1 cellular context compared by ENCODE assay signal in genomic region chr20:47334022-47334551, GRCh38.
TF ChIP-seq lines count a peak whose summit lies in the region.

No MANE protein-coding gene starts in this region.

TF ChIP-seq in HepG2, 621 proteins besides CTCF, POLR2A, EP300 and RAD21 (continued from another document and continues in another):
- TF ChIP-seq ARNT (IDR thresholded peaks at IDR 0.05) (no peak), HMG20B (CRISPR knock-in tag; conservative IDR thresholded peaks at IDR 0.05) (peak; percentile 50; the same call in 1 of the 2 replicates), AGO1 (IDR thresholded peaks at IDR 0.05; ENCODE audit: low read depth, low read length, poor library complexity, severe bottlenecking) (no peak), SMARCE1 (IDR thresholded peaks at IDR 0.05; ENCODE audit: borderline replicate concordance) (no peak), IRX3 (CRISPR knock-in tag; IDR thresholded peaks at IDR 0.05; ENCODE audit: borderline replicate concordance, low read depth) (no peak), ZNF775 (CRISPR knock-in tag; IDR thresholded peaks at IDR 0.05; ENCODE audit: borderline replicate concordance) (no peak), ZNF777 (CRISPR knock-in tag; IDR thresholded peaks at IDR 0.05) (no peak), NR2C2 (CRISPR knock-in tag; IDR thresholded peaks at IDR 0.05; ENCODE audit: borderline replicate concordance) (no peak), KMT2B (CRISPR knock-in tag; IDR thresholded peaks at IDR 0.05) (peak; percentile 45; the same call in 1 of the 2 replicates), CHD2 (IDR thresholded peaks at IDR 0.05; ENCODE audit: low read depth, low read length) (no peak; the same call in 1 of the 2 replicates), ZNF567 (CRISPR knock-in tag; IDR thresholded peaks at IDR 0.05; ENCODE audit: borderline replicate concordance) (no peak; the same call in 1 of the 2 replicates), ZFAT (CRISPR knock-in tag; conservative IDR thresholded peaks at IDR 0.05) (no peak), GTF2F1 (IDR thresholded peaks at IDR 0.05; ENCODE audit: low read length) (no peak), TFAP4 (IDR thresholded peaks at IDR 0.05; ENCODE audit: borderline replicate concordance, low read depth) (peak; percentile 73; the same call in 1 of the 2 replicates), ZMAT3 (CRISPR knock-in tag; conservative IDR thresholded peaks at IDR 0.05) (no peak), NCOA1 (CRISPR knock-in tag; IDR thresholded peaks at IDR 0.05) (no peak), MIXL1 (CRISPR knock-in tag; IDR thresholded peaks at IDR 0.05) (no peak; the same call in 1 of the 2 replicates), KMT2A (CRISPR knock-in tag; IDR thresholded peaks at IDR 0.05) (no peak), CBX5 (CRISPR knock-in tag; IDR thresholded peaks at IDR 0.05; ENCODE audit: borderline replicate concordance) (no peak), ZEB1 (IDR thresholded peaks at IDR 0.05; ENCODE audit: insufficient replicate concordance, low read depth) (no peak), JUND (CRISPR knock-in tag; IDR thresholded peaks at IDR 0.05) (peak; percentile 93), FOSL1 (CRISPR knock-in tag; IDR thresholded peaks at IDR 0.05; ENCODE audit: borderline replicate concordance) (peak; percentile 90), AHR (CRISPR knock-in tag; IDR thresholded peaks at IDR 0.05) (no peak), ZBTB1 (CRISPR knock-in tag; IDR thresholded peaks at IDR 0.05; ENCODE audit: borderline replicate concordance) (no peak), TBX3 (IDR thresholded peaks at IDR 0.05; ENCODE audit: borderline replicate concordance) (peak; percentile 84; the same call in 1 of the 2 replicates), ZNF337 (CRISPR knock-in tag; IDR thresholded peaks at IDR 0.05; ENCODE audit: borderline replicate concordance, low read depth) (no peak), ATF7-NPFF (CRISPR knock-in tag; IDR thresholded peaks at IDR 0.05; ENCODE audit: low read depth) (no peak), MEIS2 (CRISPR knock-in tag; IDR thresholded peaks at IDR 0.05) (peak; percentile 94), ZNF207 (IDR thresholded peaks at IDR 0.05; ENCODE audit: borderline replicate concordance) (no peak), ZNF160 (CRISPR knock-in tag; IDR thresholded peaks at IDR 0.05) (no peak), PRPF4 (IDR thresholded peaks at IDR 0.05; ENCODE audit: low read depth, low read length, poor library complexity, severe bottlenecking) (no peak), ARHGAP35 (CRISPR knock-in tag; IDR thresholded peaks at IDR 0.05; ENCODE audit: borderline replicate concordance) (no peak), ZNF382 (CRISPR knock-in tag; IDR thresholded peaks at IDR 0.05; ENCODE audit: borderline replicate concordance) (no peak), SP5 (CRISPR knock-in tag; IDR thresholded peaks at IDR 0.05; ENCODE audit: borderline replicate concordance, low read depth) (peak; percentile 94), MIER2 (CRISPR knock-in tag; IDR thresholded peaks at IDR 0.05) (0 out of 2 replicates have a peak, but pooled peaks have one; percentile 64), FLYWCH1 (CRISPR knock-in tag; IDR thresholded peaks at IDR 0.05) (no peak), RELA (CRISPR knock-in tag; IDR thresholded peaks at IDR 0.05) (no peak), GABPB1 (CRISPR knock-in tag; IDR thresholded peaks at IDR 0.05) (no peak), ZFP36L1 (CRISPR knock-in tag; IDR thresholded peaks at IDR 0.05) (no peak), MAFG (CRISPR knock-in tag; IDR thresholded peaks at IDR 0.05) (no peak), DPF2 (CRISPR knock-in tag; IDR thresholded peaks at IDR 0.05; ENCODE audit: borderline replicate concordance, low read depth) (peak; percentile 32; the same call in 1 of the 2 replicates), EHMT2 (IDR thresholded peaks at IDR 0.05; ENCODE audit: borderline replicate concordance, low read depth, low read length) (no peak), ZNF646 (CRISPR knock-in tag; IDR thresholded peaks at IDR 0.05) (no peak), ATRX (CRISPR knock-in tag; IDR thresholded peaks at IDR 0.05; ENCODE audit: borderline replicate concordance) (no peak), PATZ1 (CRISPR knock-in tag; IDR thresholded peaks at IDR 0.05) (peak; percentile 67), ZNF343 (CRISPR knock-in tag; IDR thresholded peaks at IDR 0.05) (no peak), ZNF282 (IDR thresholded peaks at IDR 0.05; ENCODE audit: partially characterized antibody) (no peak), REPIN1 (CRISPR knock-in tag; IDR thresholded peaks at IDR 0.05; ENCODE audit: borderline replicate concordance, low read depth) (0 out of 2 replicates have a peak, but pooled peaks have one; percentile 51)
- TF ChIP-seq, protein P1, sequence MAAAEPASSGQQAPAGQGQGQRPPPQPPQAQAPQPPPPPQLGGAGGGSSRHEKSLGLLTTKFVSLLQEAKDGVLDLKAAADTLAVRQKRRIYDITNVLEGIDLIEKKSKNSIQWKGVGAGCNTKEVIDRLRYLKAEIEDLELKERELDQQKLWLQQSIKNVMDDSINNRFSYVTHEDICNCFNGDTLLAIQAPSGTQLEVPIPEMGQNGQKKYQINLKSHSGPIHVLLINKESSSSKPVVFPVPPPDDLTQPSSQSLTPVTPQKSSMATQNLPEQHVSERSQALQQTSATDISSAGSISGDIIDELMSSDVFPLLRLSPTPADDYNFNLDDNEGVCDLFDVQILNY (CRISPR knock-in tag; conservative IDR thresholded peaks at IDR 0.05): no peak
- TF ChIP-seq, protein P2, sequence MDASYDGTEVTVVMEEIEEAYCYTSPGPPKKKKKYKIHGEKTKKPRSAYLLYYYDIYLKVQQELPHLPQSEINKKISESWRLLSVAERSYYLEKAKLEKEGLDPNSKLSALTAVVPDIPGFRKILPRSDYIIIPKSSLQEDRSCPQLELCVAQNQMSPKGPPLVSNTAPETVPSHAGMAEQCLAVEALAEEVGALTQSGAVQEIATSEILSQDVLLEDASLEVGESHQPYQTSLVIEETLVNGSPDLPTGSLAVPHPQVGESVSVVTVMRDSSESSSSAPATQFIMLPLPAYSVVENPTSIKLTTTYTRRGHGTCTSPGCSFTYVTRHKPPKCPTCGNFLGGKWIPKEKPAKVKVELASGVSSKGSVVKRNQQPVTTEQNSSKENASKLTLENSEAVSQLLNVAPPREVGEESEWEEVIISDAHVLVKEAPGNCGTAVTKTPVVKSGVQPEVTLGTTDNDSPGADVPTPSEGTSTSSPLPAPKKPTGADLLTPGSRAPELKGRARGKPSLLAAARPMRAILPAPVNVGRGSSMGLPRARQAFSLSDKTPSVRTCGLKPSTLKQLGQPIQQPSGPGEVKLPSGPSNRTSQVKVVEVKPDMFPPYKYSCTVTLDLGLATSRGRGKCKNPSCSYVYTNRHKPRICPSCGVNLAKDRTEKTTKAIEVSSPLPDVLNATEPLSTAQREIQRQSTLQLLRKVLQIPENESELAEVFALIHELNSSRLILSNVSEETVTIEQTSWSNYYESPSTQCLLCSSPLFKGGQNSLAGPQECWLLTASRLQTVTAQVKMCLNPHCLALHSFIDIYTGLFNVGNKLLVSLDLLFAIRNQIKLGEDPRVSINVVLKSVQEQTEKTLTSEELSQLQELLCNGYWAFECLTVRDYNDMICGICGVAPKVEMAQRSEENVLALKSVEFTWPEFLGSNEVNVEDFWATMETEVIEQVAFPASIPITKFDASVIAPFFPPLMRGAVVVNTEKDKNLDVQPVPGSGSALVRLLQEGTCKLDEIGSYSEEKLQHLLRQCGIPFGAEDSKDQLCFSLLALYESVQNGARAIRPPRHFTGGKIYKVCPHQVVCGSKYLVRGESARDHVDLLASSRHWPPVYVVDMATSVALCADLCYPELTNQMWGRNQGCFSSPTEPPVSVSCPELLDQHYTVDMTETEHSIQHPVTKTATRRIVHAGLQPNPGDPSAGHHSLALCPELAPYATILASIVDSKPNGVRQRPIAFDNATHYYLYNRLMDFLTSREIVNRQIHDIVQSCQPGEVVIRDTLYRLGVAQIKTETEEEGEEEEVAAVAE (CRISPR knock-in tag; IDR thresholded peaks at IDR 0.05; ENCODE audit: borderline replicate concordance): no peak; the same call in 1 of the 2 replicates
- TF ChIP-seq, protein P3, sequence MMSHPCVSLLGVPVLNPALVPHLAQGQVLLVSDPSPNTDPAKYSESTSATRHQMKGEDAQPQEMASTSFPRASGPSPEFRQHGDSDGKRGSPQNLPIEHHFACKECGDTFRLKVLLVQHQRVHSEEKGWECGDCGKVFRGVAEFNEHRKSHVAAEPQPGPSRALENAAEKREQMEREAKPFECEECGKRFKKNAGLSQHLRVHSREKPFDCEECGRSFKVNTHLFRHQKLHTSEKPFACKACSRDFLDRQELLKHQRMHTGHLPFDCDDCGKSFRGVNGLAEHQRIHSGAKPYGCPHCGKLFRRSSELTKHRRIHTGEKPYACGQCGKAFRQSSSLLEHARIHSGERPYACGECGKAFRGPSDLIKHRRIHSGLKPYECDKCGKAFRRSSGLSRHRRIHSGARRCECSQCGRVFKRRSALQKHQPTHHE (CRISPR knock-in tag; IDR thresholded peaks at IDR 0.05; ENCODE audit: borderline replicate concordance): no peak
- TF ChIP-seq, protein P4, sequence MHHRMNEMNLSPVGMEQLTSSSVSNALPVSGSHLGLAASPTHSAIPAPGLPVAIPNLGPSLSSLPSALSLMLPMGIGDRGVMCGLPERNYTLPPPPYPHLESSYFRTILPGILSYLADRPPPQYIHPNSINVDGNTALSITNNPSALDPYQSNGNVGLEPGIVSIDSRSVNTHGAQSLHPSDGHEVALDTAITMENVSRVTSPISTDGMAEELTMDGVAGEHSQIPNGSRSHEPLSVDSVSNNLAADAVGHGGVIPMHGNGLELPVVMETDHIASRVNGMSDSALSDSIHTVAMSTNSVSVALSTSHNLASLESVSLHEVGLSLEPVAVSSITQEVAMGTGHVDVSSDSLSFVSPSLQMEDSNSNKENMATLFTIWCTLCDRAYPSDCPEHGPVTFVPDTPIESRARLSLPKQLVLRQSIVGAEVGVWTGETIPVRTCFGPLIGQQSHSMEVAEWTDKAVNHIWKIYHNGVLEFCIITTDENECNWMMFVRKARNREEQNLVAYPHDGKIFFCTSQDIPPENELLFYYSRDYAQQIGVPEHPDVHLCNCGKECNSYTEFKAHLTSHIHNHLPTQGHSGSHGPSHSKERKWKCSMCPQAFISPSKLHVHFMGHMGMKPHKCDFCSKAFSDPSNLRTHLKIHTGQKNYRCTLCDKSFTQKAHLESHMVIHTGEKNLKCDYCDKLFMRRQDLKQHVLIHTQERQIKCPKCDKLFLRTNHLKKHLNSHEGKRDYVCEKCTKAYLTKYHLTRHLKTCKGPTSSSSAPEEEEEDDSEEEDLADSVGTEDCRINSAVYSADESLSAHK (CRISPR knock-in tag; IDR thresholded peaks at IDR 0.05; ENCODE audit: borderline replicate concordance): no peak
